In the genomic region with DNA sequence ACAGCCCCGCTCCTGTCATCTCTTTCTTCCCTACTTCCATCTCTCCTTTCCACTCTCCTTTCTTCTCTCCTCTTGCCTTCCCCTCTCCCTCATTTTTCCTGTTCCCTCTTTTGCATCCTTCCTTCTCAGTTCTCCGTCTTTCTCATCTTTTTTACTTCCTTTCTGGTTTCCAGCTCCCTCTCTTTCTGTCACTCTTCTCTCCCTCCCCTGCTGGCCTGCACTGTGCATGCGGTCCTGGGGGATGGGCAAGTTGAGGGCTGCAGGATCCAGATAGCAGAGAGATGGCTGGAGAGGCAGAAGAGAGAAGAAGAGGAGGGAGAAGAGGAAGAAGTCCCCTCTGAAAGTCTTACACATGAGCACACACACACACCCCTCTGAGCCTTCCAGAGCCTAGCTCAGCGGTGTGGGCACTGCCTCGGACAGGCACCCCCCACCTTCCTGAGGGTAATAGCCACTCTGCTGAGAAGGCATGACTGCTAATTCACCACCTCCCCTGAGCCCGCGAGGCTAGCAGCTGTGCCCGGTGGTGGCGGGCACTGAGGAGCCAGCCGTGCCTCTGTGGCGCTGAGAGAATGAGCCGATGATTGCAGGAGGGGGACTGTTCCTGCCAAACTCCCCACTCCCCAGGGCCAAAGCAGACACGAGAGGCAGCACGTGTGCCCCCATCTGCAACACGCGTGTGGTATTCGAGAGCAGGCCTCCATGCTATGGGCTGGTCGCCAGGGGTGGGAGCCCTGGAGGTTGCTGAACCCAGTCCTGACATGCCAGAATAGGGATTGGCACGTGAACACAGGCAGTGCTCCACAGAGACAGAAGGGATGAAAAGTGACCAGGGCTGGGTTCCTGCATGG, we compare ENCODE assay signal across 2 cellular contexts.
TF ChIP-seq lines count a peak whose summit lies in the region.

No MANE protein-coding gene starts in this region.

TF ChIP-seq in SK-N-SH treated with all-trans-retinoic acid at 6 μM for 48 hours, 23 proteins besides CTCF, POLR2A, EP300 and RAD21:
- TF ChIP-seq ZFP30 (CRISPR knock-in tag; IDR thresholded peaks at IDR 0.05), result no peak
- no peak for TF ChIP-seq ISL1 (CRISPR knock-in tag; IDR thresholded peaks at IDR 0.05)
- TF ChIP-seq ARNTL (CRISPR knock-in tag; IDR thresholded peaks at IDR 0.05; ENCODE audit: borderline replicate concordance, low read depth), result no peak
- no peak for TF ChIP-seq CSDC2 (CRISPR knock-in tag; IDR thresholded peaks at IDR 0.05)
- TF ChIP-seq TOX (CRISPR knock-in tag; IDR thresholded peaks at IDR 0.05; ENCODE audit: borderline replicate concordance), result no peak
- no peak for TF ChIP-seq CREB5 (CRISPR knock-in tag; IDR thresholded peaks at IDR 0.05; ENCODE audit: low read depth)
- TF ChIP-seq PPARA (CRISPR knock-in tag; IDR thresholded peaks at IDR 0.05; ENCODE audit: borderline replicate concordance), result no peak
- no peak for TF ChIP-seq ZNF8 (CRISPR knock-in tag; IDR thresholded peaks at IDR 0.05)
- TF ChIP-seq, protein P1, sequence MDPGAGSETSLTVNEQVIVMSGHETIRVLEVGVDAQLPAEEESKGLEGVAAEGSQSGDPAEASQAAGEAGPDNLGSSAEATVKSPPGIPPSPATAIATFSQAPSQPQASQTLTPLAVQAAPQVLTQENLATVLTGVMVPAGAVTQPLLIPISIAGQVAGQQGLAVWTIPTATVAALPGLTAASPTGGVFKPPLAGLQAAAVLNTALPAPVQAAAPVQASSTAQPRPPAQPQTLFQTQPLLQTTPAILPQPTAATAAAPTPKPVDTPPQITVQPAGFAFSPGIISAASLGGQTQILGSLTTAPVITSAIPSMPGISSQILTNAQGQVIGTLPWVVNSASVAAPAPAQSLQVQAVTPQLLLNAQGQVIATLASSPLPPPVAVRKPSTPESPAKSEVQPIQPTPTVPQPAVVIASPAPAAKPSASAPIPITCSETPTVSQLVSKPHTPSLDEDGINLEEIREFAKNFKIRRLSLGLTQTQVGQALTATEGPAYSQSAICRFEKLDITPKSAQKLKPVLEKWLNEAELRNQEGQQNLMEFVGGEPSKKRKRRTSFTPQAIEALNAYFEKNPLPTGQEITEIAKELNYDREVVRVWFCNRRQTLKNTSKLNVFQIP (CRISPR knock-in tag; IDR thresholded peaks at IDR 0.05; ENCODE audit: borderline replicate concordance, low read depth), result no peak

TF ChIP-seq in SK-N-SH, 30 proteins besides CTCF, POLR2A, EP300 and RAD21:
- no peak for TF ChIP-seq TEAD4 (IDR thresholded peaks at IDR 0.05; ENCODE audit: borderline replicate concordance, insufficient read depth)
- no peak for TF ChIP-seq CHD2 (IDR thresholded peaks at IDR 0.05; ENCODE audit: low read length, partially characterized antibody)
- TF ChIP-seq MXI1 (IDR thresholded peaks at IDR 0.05; ENCODE audit: low read depth, low read length), result no peak
- TF ChIP-seq, protein P2, sequence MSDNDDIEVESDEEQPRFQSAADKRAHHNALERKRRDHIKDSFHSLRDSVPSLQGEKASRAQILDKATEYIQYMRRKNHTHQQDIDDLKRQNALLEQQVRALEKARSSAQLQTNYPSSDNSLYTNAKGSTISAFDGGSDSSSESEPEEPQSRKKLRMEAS (IDR thresholded peaks at IDR 0.05; ENCODE audit: low read depth), result no peak
- TF ChIP-seq USF1 (IDR thresholded peaks at IDR 0.05; ENCODE audit: borderline replicate concordance, low read depth), result no peak
- no peak for TF ChIP-seq USF2 (IDR thresholded peaks at IDR 0.05; ENCODE audit: borderline replicate concordance, low read depth, low read length)
- no peak for TF ChIP-seq NFIC (IDR thresholded peaks at IDR 0.05; ENCODE audit: borderline replicate concordance)
- no peak for TF ChIP-seq FOSL2 (IDR thresholded peaks at IDR 0.05; ENCODE audit: borderline replicate concordance, low read depth)
- TF ChIP-seq ELF1 (IDR thresholded peaks at IDR 0.05), result no peak
- TF ChIP-seq RFX5 (IDR thresholded peaks at IDR 0.05; ENCODE audit: low read length), result no peak
- no peak for TF ChIP-seq MEF2A (IDR thresholded peaks at IDR 0.05; ENCODE audit: borderline replicate concordance, low read depth)
- TF ChIP-seq SIN3A (IDR thresholded peaks at IDR 0.05; ENCODE audit: borderline replicate concordance, low read depth, low read length), result no peak
- no peak for TF ChIP-seq RXRA (IDR thresholded peaks at IDR 0.05; ENCODE audit: borderline replicate concordance, low read depth)
